Comparison of ENCODE assay signal across 9 cellular contexts in the genomic region with DNA sequence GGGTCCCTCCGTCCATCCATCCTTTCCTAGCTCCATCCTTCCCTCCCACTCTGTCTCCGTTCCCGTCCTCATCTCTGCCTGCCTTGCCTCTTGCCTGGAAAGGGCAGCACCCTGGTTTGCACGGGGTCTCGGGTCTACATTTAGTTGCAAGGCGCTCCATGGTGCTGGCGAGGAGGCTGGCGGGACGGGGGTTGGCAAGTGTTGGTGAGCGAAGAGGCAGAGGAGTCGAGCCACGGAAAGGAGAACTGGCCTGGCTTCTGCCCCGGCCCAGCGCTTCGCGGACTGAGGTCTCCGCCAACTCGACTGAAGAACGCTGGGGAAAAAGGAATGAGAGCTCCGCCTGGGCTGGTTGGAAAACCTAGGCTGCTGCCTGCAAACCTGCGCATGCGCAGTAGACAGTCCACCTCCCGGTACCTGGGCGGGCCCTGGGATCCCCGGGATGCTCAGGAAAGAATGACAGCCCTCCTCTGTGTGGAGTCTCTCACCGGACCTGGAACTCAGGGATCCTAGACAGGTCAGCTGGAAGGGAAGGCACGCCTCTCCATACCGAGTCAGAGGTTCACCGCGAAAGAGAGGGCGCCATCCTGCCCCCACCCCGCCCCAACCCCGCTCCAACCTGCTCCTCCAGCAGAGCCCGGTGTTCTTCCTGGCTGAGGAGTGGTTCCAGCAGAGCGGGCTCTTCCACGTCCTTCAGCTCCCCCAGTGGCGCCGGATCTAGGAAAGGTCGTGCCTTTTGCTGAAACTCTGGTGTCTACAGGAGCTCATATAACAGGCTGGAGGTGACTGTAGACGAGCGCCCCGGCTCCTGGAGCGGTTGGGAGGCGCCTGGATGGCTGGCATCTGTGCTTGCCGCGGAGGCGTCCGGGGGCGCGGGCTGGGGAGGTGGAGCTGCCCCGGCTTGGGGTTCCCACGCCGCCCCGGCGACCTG. TPM values are rescaled to one million over a fixed set of nuclear protein-coding genes. Genes with fewer than 3 reads are reported as not detected.
DNase-seq lines count a peak whose midpoint lies in the region; ATAC-seq and TF ChIP-seq lines count a peak whose summit lies in the region.
"Had no signal": no experiment of that assay in that cellular context is flagged by ENCODE, and none has a peak within 500 bp of the region (broad histone marks: within the 10 kb centered on the region; RNA-seq: fewer than 3 reads in every experiment).

No MANE protein-coding gene starts in this region.

- H3K27ac Mint-ChIP-seq in activated CD8-positive, alpha-beta T cell treated with anti-CD3 and anti-CD28 coated beads, Interleukin-2, amount 10 ng/mL, durations not matched to agents 7 days and 5 days, result no peak overlapping the region

- H3K4me1 Mint-ChIP-seq in activated CD8-positive, alpha-beta T cell treated with anti-CD3 and anti-CD28 coated beads, Interleukin-2, amount 10 ng/mL, durations not matched to agents 7 days and 5 days (ENCODE audit: low read depth), result peaks cover 31% of the 10 kb centered on the region

- intact Hi-C loops in psoas muscle (cut with DNase I), result no loop called here

- peaks cover 23% of the 10 kb centered on the region for H3K36me3 Mint-ChIP-seq in activated CD8-positive, alpha-beta T cell treated with anti-CD3 and anti-CD28 coated beads, Interleukin-2, amount 10 ng/mL, durations not matched to agents 7 days and 5 days (ENCODE audit: low read depth)

- H3K27me3 Mint-ChIP-seq in activated CD8-positive, alpha-beta T cell treated with anti-CD3 and anti-CD28 coated beads, Interleukin-2, amount 10 ng/mL, durations not matched to agents 7 days and 5 days (ENCODE audit: low read depth), result peaks cover 48% of the 10 kb centered on the region

- TF ChIP-seq CTCF in GM10266 (IDR thresholded peaks at IDR 0.05; ENCODE audit: control insufficient read depth, insufficient read depth, low read depth, missing control alignments) (no peak), fibroblast of the aortic adventitia (IDR thresholded peaks at IDR 0.05; ENCODE audit: insufficient read depth, low read length) (no peak), psoas muscle (IDR thresholded peaks at IDR 0.05) (no peak)

- H3K4me3 Mint-ChIP-seq in activated CD8-positive, alpha-beta T cell treated with anti-CD3 and anti-CD28 coated beads, Interleukin-2, amount 10 ng/mL, durations not matched to agents 7 days and 5 days, result peak overlapping the region; percentile 43

- no peaks in the 10 kb centered on the region for H3K9me3 Mint-ChIP-seq in activated CD8-positive, alpha-beta T cell treated with anti-CD3 and anti-CD28 coated beads, Interleukin-2, amount 10 ng/mL, durations not matched to agents 7 days and 5 days (ENCODE audit: insufficient read depth)

- ATAC-seq in activated CD8-positive, alpha-beta T cell treated with anti-CD3 and anti-CD28 coated beads, Interleukin-2, amount 10 ng/mL, durations not matched to agents 7 days and 5 days, result no peak
- ATAC-seq in psoas muscle (no peak), GM19397 (IDR thresholded peaks at IDR 0.05; ENCODE audit: unreplicated experiment) (no peak), GM21723 (IDR thresholded peaks at IDR 0.05; ENCODE audit: unreplicated experiment) (no peak)

- POLR2A ChIA-PET in activated CD8-positive, alpha-beta T cell treated with anti-CD3 and anti-CD28 coated beads, Interleukin-2, amount 10 ng/mL, durations not matched to agents 7 days and 5 days (lab: Charles Lee), result no interaction called here

- no peaks in the 10 kb centered on the region for H3K4me1 ChIP-seq in psoas muscle

- H3K4me3 ChIP-seq in fibroblast of the aortic adventitia (ENCODE audit: low read depth, low read length), result peak overlapping the region; percentile 28
- H3K4me3 ChIP-seq in psoas muscle, result peak overlapping the region; percentile 16

- no peaks in the 10 kb centered on the region for H3K36me3 ChIP-seq in psoas muscle (ENCODE audit: insufficient read depth in 1 of 2, low read depth in 1 of 2)

- H3K9me3 ChIP-seq in psoas muscle, result no peaks in the 10 kb centered on the region

- no peak overlapping the region for H3K27ac ChIP-seq in psoas muscle

- peaks cover 0 to 46% (median 35%) of the 10 kb centered on the region in 3 donors for H3K27me3 ChIP-seq in psoas muscle (ENCODE audit: insufficient read depth in 3 of 3, low read length in 2 of 3)

- whole genome bisulfite sequencing in psoas muscle, 3 donors, result 6 to 8% (median 6%) methylated on average over 43 to 54 of the region's 55 CpGs

- DNase-seq in GM10266 (ENCODE audit: extremely low spot score) (peak; percentile 27), fibroblast of the aortic adventitia (ENCODE audit: low read depth) (peak; percentile 43), psoas muscle (peak in 1 of 2 donors; percentile 48), NCI-H2171 (lab: John Stamatoyannopoulos, UW) (no peak), NCI-H2029 (lab: John Stamatoyannopoulos, UW) (no peak)
- peak; percentile 24 for DNase-seq in activated CD8-positive, alpha-beta T cell treated with anti-CD3 and anti-CD28 coated beads, Interleukin-2, amount 10 ng/mL, durations not matched to agents 7 days and 5 days

- CTCF ChIA-PET in activated CD8-positive, alpha-beta T cell treated with anti-CD3 and anti-CD28 coated beads, Interleukin-2, amount 10 ng/mL, durations not matched to agents 7 days and 5 days (lab: Charles Lee), result no interaction called here

RNA-seq across cellular contexts. Expression of gene FRG2, which starts 6.0 kb away (rescaled TPM):
- not detected for total RNA-seq in activated CD8-positive, alpha-beta T cell treated with anti-CD3 and anti-CD28 coated beads, Interleukin-2, amount 10 ng/mL, durations not matched to agents 7 days and 5 days
- total RNA-seq in fibroblast of the aortic adventitia (ENCODE audit: low replicate concordance) (not detected in 2 replicates), psoas muscle (not detected)
- polyA plus RNA-seq in psoas muscle, result not detected
- total RNA-seq: dermis microvascular lymphatic vessel endothelial cell had no signal

RNA-seq across cellular contexts. Expression of gene DBET, which starts 43.2 kb away (rescaled TPM):
- total RNA-seq in activated CD8-positive, alpha-beta T cell treated with anti-CD3 and anti-CD28 coated beads, Interleukin-2, amount 10 ng/mL, durations not matched to agents 7 days and 5 days, result not detected
- total RNA-seq in fibroblast of the aortic adventitia (ENCODE audit: low replicate concordance) (not detected in 2 replicates), psoas muscle (not detected)
- not detected for polyA plus RNA-seq in psoas muscle
- total RNA-seq: dermis microvascular lymphatic vessel endothelial cell had no signal

Comparison
In these comparisons a context has a peak if more than half of its experiments do, and no peak if none do; other contexts are left out.
1. DNase-seq: peak in GM10266 (single experiment), activated CD8-positive, alpha-beta T cell treated with anti-CD3 and anti-CD28 coated beads, Interleukin-2, amount 10 ng/mL, durations not matched to agents 7 days and 5 days (single experiment) and fibroblast of the aortic adventitia (single experiment); none in NCI-H2171 (single experiment) and NCI-H2029 (single experiment).